ENCODE assay signal across 9 cellular contexts in the genomic region with DNA sequence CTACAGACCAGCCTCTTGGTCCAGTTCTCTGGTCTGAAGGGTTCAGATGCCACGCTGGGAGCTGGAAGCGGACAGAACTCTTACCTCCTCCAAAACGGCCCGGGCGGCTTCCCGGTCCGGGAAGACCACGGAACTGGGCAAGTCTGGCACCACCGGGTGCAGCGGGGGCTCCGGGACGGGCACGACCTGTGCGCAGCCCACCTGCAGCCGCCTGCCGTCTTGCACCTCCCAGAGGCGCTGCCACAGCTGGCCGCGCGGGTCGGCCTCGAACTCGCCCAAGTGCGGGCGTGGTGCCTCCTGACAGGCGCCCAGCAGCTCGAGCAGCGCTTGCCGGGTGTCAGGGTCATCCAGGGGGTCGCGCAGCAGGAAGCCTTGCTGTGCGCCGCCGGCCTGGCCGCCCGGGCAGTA. TPM values are rescaled to one million over a fixed set of nuclear protein-coding genes. Genes with fewer than 3 reads are reported as not detected.
A peak's percentile ranks its signal among the peaks of the same experiment; 100 is the strongest.
DNase-seq lines count a peak whose midpoint lies in the region; ATAC-seq, FAIRE-seq and TF ChIP-seq lines count a peak whose summit lies in the region.
"Had no signal": no experiment of that assay in that cellular context is flagged by ENCODE, and none has a peak within 500 bp of the region (broad histone marks: within the 10 kb centered on the region; RNA-seq: fewer than 3 reads in every experiment).

No MANE protein-coding gene starts in this region.

- peaks cover 0 to 8% (median under 1%) of the 10 kb centered on the region in 4 donors for H3K9me3 ChIP-seq in stomach

- peak overlapping the region; percentile 88 for H3K4me3 ChIP-seq in ACC112 (ENCODE audit: low read depth, low read length)
- H3K4me3 ChIP-seq in stomach: peak overlapping the region; percentile 82 to 92 (median 83)

- peak; percentile 40 for DNase-seq in activated naive CD4-positive, alpha-beta T cell treated with anti-CD3 and anti-CD28 coated beads, Interleukin-2, amount 50 U/mL, for 16 hours
- DNase-seq in immature natural killer cell (no peak), stomach (peak; percentile 30), NCI-H748 (lab: John Stamatoyannopoulos, UW; ENCODE audit: unreplicated experiment) (no peak), frontal cortex (ENCODE audit: low spot score in 2 of 2) (no peak)

- H3K36me3 Mint-ChIP-seq in immature natural killer cell: peaks cover 19 to 31% (median 23%) of the 10 kb centered on the region in 3 donors

- H3K79me2 ChIP-seq in ACC112 (ENCODE audit: control insufficient read depth, insufficient read depth, low read length, unreplicated experiment): peaks cover 52% of the 10 kb centered on the region

- H3K27ac ChIP-seq in ACC112 (ENCODE audit: low read depth, low read length) (peak overlapping the region; percentile 59; the same call in 1 of the 2 replicates), stomach (peak overlapping the region; percentile 85 to 95 (median 92))

- 3 to 23% (median 6%) methylated on average over 8 to 36 of the region's 36 CpGs for WGBS in stomach, 5 donors

- H3K27ac Mint-ChIP-seq in immature natural killer cell: peak overlapping the region in 5 of 6 donors; percentile 13 to 86 (median 28)

- TF ChIP-seq CTCF in stomach (IDR thresholded peaks at IDR 0.05): no peak

- H3K4me1 ChIP-seq in ACC112 (ENCODE audit: control insufficient read depth, insufficient read depth, low read length, unreplicated experiment): peaks cover 25% of the 10 kb centered on the region
- H3K4me1 ChIP-seq in stomach: peaks cover 7 to 35% (median 17%) of the 10 kb centered on the region in 4 donors

- intact Hi-C loops in stomach (cut with DNase I; ENCODE audit: low total_unique reads): no loop called here

- peaks cover 0 to 7% (median 0%) of the 10 kb centered on the region in 6 donors for H3K9me3 Mint-ChIP-seq in immature natural killer cell

- no peak for FAIRE-seq in frontal cortex (lab: Jason Lieb, UNC)
- FAIRE-seq: colon had no signal

- peaks cover 17 to 31% of the 10 kb centered on the region in 2 donors for H3K4me1 Mint-ChIP-seq in immature natural killer cell

- peak overlapping the region; percentile 82 for H2AFZ ChIP-seq in ACC112 (ENCODE audit: low read length, unreplicated experiment)

- no peak for TF ChIP-seq POLR2A in stomach (IDR thresholded peaks at IDR 0.05)

- peaks cover 52% of the 10 kb centered on the region for H3K36me3 ChIP-seq in ACC112 (ENCODE audit: insufficient read depth, low read length)
- H3K36me3 ChIP-seq in stomach: peaks cover 4 to 31% (median 28%) of the 10 kb centered on the region in 4 donors

- ATAC-seq in GM19351 (IDR thresholded peaks at IDR 0.05; ENCODE audit: unreplicated experiment) (peak; percentile 10), HG03457 (IDR thresholded peaks at IDR 0.05; ENCODE audit: unreplicated experiment) (peak; percentile 17)

- TF ChIP-seq EP300 in stomach (IDR thresholded peaks at IDR 0.05): no peak

- peaks cover 5 to 7% (median 7%) of the 10 kb centered on the region in 3 donors for H3K27me3 Mint-ChIP-seq in immature natural killer cell (ENCODE audit: low read depth in 3 of 3)

- H3K27me3 ChIP-seq in ACC112 (ENCODE audit: insufficient read depth, low read length) (no peaks in the 10 kb centered on the region), stomach (no peaks in the 10 kb centered on the region)

- H3K4me3 Mint-ChIP-seq in immature natural killer cell: peak overlapping the region; percentile 75 to 83 (median 78)

RNA-seq across cellular contexts. Expression of gene CMPK2, which starts 0.8 kb away (rescaled TPM):
- polyA plus RNA-seq in immature natural killer cell (10 to 100 TPM in 1 of 3 donors, 1 to 10 TPM in 2; 5.2 to 10.9 (median 8.0) TPM), stomach (10 to 100 TPM in 1 of 3 donors, 1 to 10 TPM in 2; 2.4 to 11.3 (median 3.1) TPM)
- total RNA-seq in stomach (10 to 100 TPM in 1 of 5 donors, 1 to 10 TPM in 4; 2.9 to 11.7 (median 5.8) TPM), frontal cortex (10.2 TPM)

RNA-seq across cellular contexts. Expression of gene RSAD2, which starts 12.6 kb away (rescaled TPM):
- polyA plus RNA-seq in immature natural killer cell (10 to 100 TPM in 1 of 3 donors, 1 to 10 TPM in 2; 1.2 to 16.5 (median 5.8) TPM), stomach (1 to 10 TPM in 2 of 3 donors, under 1 TPM in 1; 0.75 to 1.4 (median 1.4) TPM)
- total RNA-seq in stomach (1 to 10 TPM in 2 of 5 donors, under 1 TPM in 1, not detected in 2; 0.45 to 9.2 (median 1.6) TPM), frontal cortex (3.3 TPM)

RNA-seq across cellular contexts. Expression of gene RNF144A, which starts 52.3 kb away (rescaled TPM):
- polyA plus RNA-seq in immature natural killer cell (1 to 10 TPM; 6.4 to 9.1 (median 7.7) TPM), stomach (1 to 10 TPM; 1.4 to 2.7 (median 2.0) TPM)
- total RNA-seq in stomach (10 to 100 TPM in 3 of 5 donors, 1 to 10 TPM in 2; 2.3 to 71.4 (median 18.2) TPM), frontal cortex (33.8 TPM)

Comparison
In these comparisons a context has a peak if more than half of its experiments do, and no peak if none do; other contexts are left out.
1. DNase-seq: peak in activated naive CD4-positive, alpha-beta T cell treated with anti-CD3 and anti-CD28 coated beads, Interleukin-2, amount 50 U/mL, for 16 hours (single experiment) and stomach (single experiment); none in immature natural killer cell (0 of 3), NCI-H748 (single experiment) and frontal cortex (0 of 2).